Comparison of ENCODE assay signal across 15 cellular contexts in genomic region chr6:42598300-42598699, GRCh38. TPM values are rescaled to one million over a fixed set of nuclear protein-coding genes. Genes with fewer than 3 reads are reported as not detected.
DNase-seq lines count a peak whose midpoint lies in the region; TF ChIP-seq lines count a peak whose summit lies in the region.
"Had no signal": no experiment of that assay in that cellular context is flagged by ENCODE, and none has a peak within 500 bp of the region (broad histone marks: within the 10 kb centered on the region; RNA-seq: fewer than 3 reads in every experiment).

No MANE protein-coding gene starts in this region.

- H3K27ac ChIP-seq in trophoblast cell (ENCODE audit: low read depth, low read length) = no peak overlapping the region
- H3K27ac ChIP-seq: BLaER1 treated with 17β-estradiol and CSF1 and Interleukin-3, amounts not matched to agents 10 nM and 100 nM had no signal

- WGBS in trophoblast cell (ENCODE audit: extremely low coverage, insufficient coverage, insufficient read length) = no CpG with 5 or more reads among the region's 2 CpGs

- H3K79me2 ChIP-seq in trophoblast cell (ENCODE audit: control insufficient read depth, insufficient read depth, low read length, poor library complexity) = no peaks in the 10 kb centered on the region

- peaks cover 2 to 3% of the 10 kb centered on the region in 2 experiments for H3K36me3 ChIP-seq in trophoblast cell (ENCODE audit: control insufficient read depth in 1 of 2, insufficient read depth in 2 of 2, low read length in 2 of 2)

- H3K4me3 Mint-ChIP-seq in activated naive CD8-positive, alpha-beta T cell = no peak overlapping the region
- H3K4me3 Mint-ChIP-seq in activated naive CD8-positive, alpha-beta T cell treated with anti-CD3 and anti-CD28 coated beads for 36 hours = no peak overlapping the region
- H3K4me3 Mint-ChIP-seq in HFFc6 (no peak overlapping the region), brain (peak overlapping the region in 1 of 5 experiments; percentile 14)
- H3K4me3 Mint-ChIP-seq: B cell, GM23338 had no signal

- H2BK120ac ChIP-seq in trophoblast cell (ENCODE audit: insufficient read depth, low read length, poor library complexity) = no peak overlapping the region

- H3K4me1 Mint-ChIP-seq in activated naive CD8-positive, alpha-beta T cell (ENCODE audit: low read depth) = peaks cover 11% of the 10 kb centered on the region
- peaks cover 9% of the 10 kb centered on the region for H3K4me1 Mint-ChIP-seq in activated naive CD8-positive, alpha-beta T cell treated with anti-CD3 and anti-CD28 coated beads for 36 hours
- H3K4me1 Mint-ChIP-seq in HFFc6 (ENCODE audit: low read depth) = peaks cover 12% of the 10 kb centered on the region; the same call in 1 of the 2 replicates
- no peaks in the 10 kb centered on the region for H3K4me1 Mint-ChIP-seq in brain
- H3K4me1 Mint-ChIP-seq: GM23338 had no signal

- H3K9ac ChIP-seq in trophoblast cell (ENCODE audit: low read length) = no peak overlapping the region
- H3K9ac ChIP-seq: BLaER1 treated with 17β-estradiol and CSF1 and Interleukin-3, amounts not matched to agents 10 nM and 100 nM had no signal

- H3K4me3 ChIP-seq in trophoblast cell (ENCODE audit: low read depth, low read length) = no peak overlapping the region
- H3K4me3 ChIP-seq: BLaER1 treated with 17β-estradiol and CSF1 and Interleukin-3, amounts not matched to agents 10 nM and 100 nM; GM23338 had no signal

- H2BK12ac ChIP-seq in trophoblast cell (ENCODE audit: low read length) = no peak overlapping the region

- TF ChIP-seq CTCF in HFFc6 (IDR thresholded peaks at IDR 0.05) (no peak), brain (conservative IDR thresholded peaks at IDR 0.05) (no peak)

- H2AK5ac ChIP-seq in trophoblast cell (ENCODE audit: low read length) = no peak overlapping the region

- no peak overlapping the region for H2BK5ac ChIP-seq in trophoblast cell (ENCODE audit: low read depth, low read length, poor library complexity)

- peaks cover 26% of the 10 kb centered on the region for H3K36me3 Mint-ChIP-seq in activated naive CD8-positive, alpha-beta T cell
- H3K36me3 Mint-ChIP-seq in activated naive CD8-positive, alpha-beta T cell treated with anti-CD3 and anti-CD28 coated beads for 36 hours = peaks cover 27% of the 10 kb centered on the region
- H3K36me3 Mint-ChIP-seq in HFFc6 (ENCODE audit: low read depth) (peaks cover 26% of the 10 kb centered on the region), brain (peaks cover 62% of the 10 kb centered on the region)

- H3K4me2 ChIP-seq in trophoblast cell (ENCODE audit: low read length) = no peak overlapping the region
- H3K4me2 ChIP-seq: GM23338 had no signal

- peak overlapping the region; percentile 34 for H3K27ac Mint-ChIP-seq in activated naive CD8-positive, alpha-beta T cell
- H3K27ac Mint-ChIP-seq in activated naive CD8-positive, alpha-beta T cell treated with anti-CD3 and anti-CD28 coated beads for 36 hours = no peak overlapping the region
- H3K27ac Mint-ChIP-seq in HFFc6 = 0 out of 2 replicates have a peak overlapping the region, but pooled peaks have one; percentile 9
- H3K27ac Mint-ChIP-seq in brain = peak overlapping the region in 3 of 5 experiments; percentile 70 to 77 (median 73)
- H3K27ac Mint-ChIP-seq: B cell, GM23338 had no signal

- no peaks in the 10 kb centered on the region for H3K9me3 Mint-ChIP-seq in activated naive CD8-positive, alpha-beta T cell (ENCODE audit: low read depth)
- H3K9me3 Mint-ChIP-seq in activated naive CD8-positive, alpha-beta T cell treated with anti-CD3 and anti-CD28 coated beads for 36 hours = peaks cover 2% of the 10 kb centered on the region
- H3K9me3 Mint-ChIP-seq in HFFc6 = no peaks in the 10 kb centered on the region
- H3K9me3 Mint-ChIP-seq in brain = peaks cover 0 to 6% (median 0%) of the 10 kb centered on the region in 5 experiments
- H3K9me3 Mint-ChIP-seq: GM23338 had no signal

- H2AFZ ChIP-seq in trophoblast cell (ENCODE audit: insufficient read depth, low read length, poor library complexity) = no peak overlapping the region
- H2AFZ ChIP-seq: GM23338 had no signal

- H4K8ac ChIP-seq in trophoblast cell (ENCODE audit: low read depth, low read length) = no peak overlapping the region

- H4K12ac ChIP-seq in trophoblast cell (ENCODE audit: low read depth, low read length) = peak overlapping the region; percentile 87

- no peak overlapping the region for H3K4ac ChIP-seq in trophoblast cell (ENCODE audit: low read depth, low read length)

- no peak overlapping the region for H3K14ac ChIP-seq in trophoblast cell (ENCODE audit: low read length)

- no peak overlapping the region for H3K23ac ChIP-seq in trophoblast cell (ENCODE audit: low read length)

- no peaks in the 10 kb centered on the region for H3K27me3 ChIP-seq in trophoblast cell (ENCODE audit: insufficient read depth, low read length)
- H3K27me3 ChIP-seq: BLaER1 treated with 17β-estradiol and CSF1 and Interleukin-3, amounts not matched to agents 10 nM and 100 nM had no signal

- H3K79me1 ChIP-seq in trophoblast cell (ENCODE audit: low read length) = no peaks in the 10 kb centered on the region

- no peak overlapping the region for H4K91ac ChIP-seq in trophoblast cell (ENCODE audit: low read depth, low read length)

- H3K9me3 ChIP-seq in trophoblast cell (ENCODE audit: insufficient read depth, low read depth, low read length) = no peaks in the 10 kb centered on the region
- H3K9me3 ChIP-seq: Caco-2 had no signal

- no peak for DNase-seq in activated naive CD8-positive, alpha-beta T cell treated with anti-CD3 and anti-CD28 coated beads for 36 hours
- DNase-seq in HFFc6 (no peak), trophoblast cell (no peak), LoVo (ENCODE audit: low spot score) (no peak)
- DNase-seq in activated naive CD4-positive, alpha-beta T cell (lab: John Stamatoyannopoulos, UW) = no peak
- DNase-seq in stimulated activated naive CD4-positive, alpha-beta T cell (lab: John Stamatoyannopoulos, UW) = no peak
- DNase-seq: Caco-2, DMS79 treated with DMSO at 0.1 percent for 48 hours, GF-D8, H7 had no signal

- H3K4me1 ChIP-seq in trophoblast cell (ENCODE audit: control insufficient read depth in 1 of 2, insufficient read depth in 2 of 2, low read length in 2 of 2) = no peaks in the 10 kb centered on the region
- H3K4me1 ChIP-seq: Caco-2 had no signal

- H3K18ac ChIP-seq in trophoblast cell (ENCODE audit: low read length) = no peak overlapping the region

- no peaks in the 10 kb centered on the region for H3K27me3 Mint-ChIP-seq in activated naive CD8-positive, alpha-beta T cell
- no peaks in the 10 kb centered on the region for H3K27me3 Mint-ChIP-seq in activated naive CD8-positive, alpha-beta T cell treated with anti-CD3 and anti-CD28 coated beads for 36 hours
- H3K27me3 Mint-ChIP-seq in HFFc6 (ENCODE audit: insufficient read depth) (no peaks in the 10 kb centered on the region), brain (no peaks in the 10 kb centered on the region)
- H3K27me3 Mint-ChIP-seq: B cell had no signal

RNA-seq across cellular contexts. Expression of gene UBR2, which starts 34.5 kb away (rescaled TPM):
- 10 to 100 TPM; 18.7 to 19.5 TPM for total RNA-seq in activated naive CD8-positive, alpha-beta T cell treated with anti-CD3 and anti-CD28 coated beads for 36 hours
- total RNA-seq in HFFc6 (2021; fragmentation: NEBNext Ultra II Directional; extraction: Animal tissue kit (Norgen Biotek cat#: 25700)) = 10 to 100 TPM; 18.0 to 20.5 (median 19.9) TPM
- polyA plus RNA-seq in brain (ENCODE audit: insufficient read depth, low read depth, low replicate concordance) = 6.5 TPM
- 8.4 and 8.5 TPM in 2 replicates for polyA plus RNA-seq in trophoblast cell (2013)
